ENCODE assay signal across 8 cellular contexts in genomic region chr1:223713546-223714420, GRCh38. TPM values are rescaled to one million over a fixed set of nuclear protein-coding genes. Genes with fewer than 3 reads are reported as not detected.
DNase-seq lines count a peak whose midpoint lies in the region; ATAC-seq, FAIRE-seq and TF ChIP-seq lines count a peak whose summit lies in the region.

No MANE protein-coding gene starts in this region.

- H3K4me3 ChIP-seq in right atrium auricular region (peak overlapping the region; percentile 68 to 75), K562 (peak overlapping the region; percentile 75), vagina (peak overlapping the region; percentile 68 to 75)

- BruUV-seq in K562 (replicated peaks; lab: Mats Ljungman, UMichigan): no TSS peak

- peak overlapping the region; percentile 80 for H3K4me3 Mint-ChIP-seq in memory B cell

- peak overlapping the region; percentile 92 for H2AFZ ChIP-seq in K562 (ENCODE audit: low read depth, low read length)

- no peaks in the 10 kb centered on the region for H4K20me1 ChIP-seq in K562 (replicated peaks; ENCODE audit: control insufficient read depth, insufficient read depth, low read length)

- H3K79me2 ChIP-seq in K562 (ENCODE audit: control insufficient read depth, insufficient read depth, low read length): peaks cover 46% of the 10 kb centered on the region

- ATAC-seq in Right ventricle myocardium superior (ENCODE audit: poor library complexity) (no peak), K562 (0 out of 3 replicates have a peak, but pooled peaks have one; percentile 0), memory B cell (ENCODE audit: low read depth) (no peak)

- no peaks in the 10 kb centered on the region for H3K27me3 Mint-ChIP-seq in memory B cell

- FAIRE-seq in K562 (lab: Jason Lieb, UNC): no peak

- no peak for TF ChIP-seq CTCF in right atrium auricular region (IDR thresholded peaks at IDR 0.05)
- no peak; a peak in 1 of 6 replicates for TF ChIP-seq CTCF in K562 (IDR thresholded peaks at IDR 0.05 in 2 of 3, conservative IDR thresholded peaks at IDR 0.05 in 1 of 3; ENCODE audit: insufficient read depth in 2 of 3, low read depth in 1 of 3, low read length in 3 of 3)
- TF ChIP-seq CTCF in vagina (IDR thresholded peaks at IDR 0.05): no peak

- H3K9me3 ChIP-seq in right atrium auricular region: no peaks in the 10 kb centered on the region
- H3K9me3 ChIP-seq in K562 (replicated peaks; ENCODE audit: control insufficient read depth, insufficient read depth, low read depth, low read length): no peaks in the 10 kb centered on the region
- H3K9me3 ChIP-seq in vagina: no peaks in the 10 kb centered on the region

- H3K36me3 ChIP-seq in right atrium auricular region (peaks cover 13% of the 10 kb centered on the region), K562 (ENCODE audit: control insufficient read depth, insufficient read depth, low read length) (peaks cover 32% of the 10 kb centered on the region), vagina (peaks cover 0 to 12% of the 10 kb centered on the region in 2 donors)

- H3K9me3 Mint-ChIP-seq in memory B cell: no peaks in the 10 kb centered on the region

- intact Hi-C loops in Right ventricle myocardium superior (cut with DNase I) (loop anchor here (5.0 kb wide), 1 partner anchor 34 kb away; no protein-coding TSS in a partner anchor), K562 (cut with micrococcal nuclease) (no loop called here), vagina (cut with DNase I) (loop anchor here (2.0 kb wide), 1 partner anchor 35 kb away; no protein-coding TSS in a partner anchor)

- TF ChIP-seq POLR2A in K562 (conservative IDR thresholded peaks at IDR 0.05): no peak
- TF ChIP-seq POLR2A in vagina (IDR thresholded peaks at IDR 0.05): no peak

- H3K36me3 Mint-ChIP-seq in memory B cell: peaks cover 2% of the 10 kb centered on the region

- in situ Hi-C loops in K562 (cut with MboI): loop anchor here (25.0 kb wide), 1 partner anchor 199 kb away; no protein-coding TSS in a partner anchor

- 23% methylated on average over 7 of the region's 7 CpGs for WGBS in K562 (ENCODE audit: insufficient coverage, low coverage, missing lambda C conversion rate)

- POLR2A ChIA-PET in K562 (lab: Yijun Ruan, JAX): interaction anchor here (0.6 to 1.0 kb wide), 4 partner anchors 7 to 651 kb away, joined by 3 read pairs; no protein-coding TSS in a partner anchor

- no peak for TF ChIP-seq RAD21 in K562 (CRISPR knock-in tag; conservative IDR thresholded peaks at IDR 0.05 in 1 of 2, IDR thresholded peaks at IDR 0.05 in 1 of 2)

- peak overlapping the region; percentile 87 to 98 for H3K9ac ChIP-seq in K562 (ENCODE audit: insufficient read depth in 1 of 2, low read depth in 2 of 2, low read length in 2 of 2)

- no peak for TF ChIP-seq EP300 in K562 (IDR thresholded peaks at IDR 0.05; ENCODE audit: low read length)

- H3K27me3 ChIP-seq in right atrium auricular region: no peaks in the 10 kb centered on the region
- H3K27me3 ChIP-seq in K562 (ENCODE audit: control insufficient read depth in 2 of 2, insufficient read depth in 2 of 2, low read length in 2 of 2): no peaks in the 10 kb centered on the region
- no peaks in the 10 kb centered on the region for H3K27me3 ChIP-seq in vagina

- DNase-seq in right atrium auricular region (ENCODE audit: low spot score) (no peak), Right ventricle myocardium superior (no peak), K562 (ENCODE audit: extremely low read depth in 1 of 4, low spot score in 3 of 4) (peak; percentile 41 to 57 (median 48)), memory B cell (ENCODE audit: low spot score in 2 of 2) (no peak), vagina (ENCODE audit: extremely low spot score in 2 of 2) (no peak), UCSD-AML1 (lab: John Stamatoyannopoulos, UW; ENCODE audit: unreplicated experiment) (no peak), NCI-H2107 (lab: John Stamatoyannopoulos, UW) (no peak)
- no peak for DNase-seq in stimulated activated CD4-positive, alpha-beta T cell treated with anti-CD3 and anti-CD28 coated beads, Interleukin-1b, Interleukin-23, amount 100 ng/mL, for 48 hours

- peaks cover 0 to 49% of the 10 kb centered on the region in 2 donors for H3K4me1 ChIP-seq in right atrium auricular region
- H3K4me1 ChIP-seq in K562 (replicated peaks in 1 of 2; ENCODE audit: control insufficient read depth in 2 of 2, insufficient read depth in 2 of 2, low read length in 2 of 2): peaks cover 45 to 57% of the 10 kb centered on the region in 2 experiments
- H3K4me1 ChIP-seq in vagina: peaks cover 70% of the 10 kb centered on the region

- H3K27ac ChIP-seq in right atrium auricular region (peak overlapping the region; percentile 91 to 93), K562 (ENCODE audit: extremely low read depth, low read depth, low read length) (peak overlapping the region; percentile 89), vagina (peak overlapping the region; percentile 96)

- no peaks in the 10 kb centered on the region for H3K9me1 ChIP-seq in K562 (ENCODE audit: control insufficient read depth, insufficient read depth, low read length)

- H3K4me2 ChIP-seq in K562 (ENCODE audit: insufficient read depth, low read length): peak overlapping the region; percentile 88

- CTCF ChIA-PET in K562 (lab: Yijun Ruan, JAX; ENCODE audit: low intra/inter-chr PET ratio): no interaction called here

- H3K4me1 Mint-ChIP-seq in memory B cell: peaks cover 51% of the 10 kb centered on the region

- peak overlapping the region; percentile 58 for H3K27ac Mint-ChIP-seq in memory B cell

TF ChIP-seq in K562, 482 proteins besides CTCF, POLR2A, EP300 and RAD21 (continues in another document):
- TF ChIP-seq PKNOX1 (IDR thresholded peaks at IDR 0.05): 0 out of 2 replicates have a peak, but pooled peaks have one; percentile 18
- peak; percentile 41 for TF ChIP-seq SAP30 (IDR thresholded peaks at IDR 0.05; ENCODE audit: borderline replicate concordance, insufficient read depth, low read depth, low read length, poor library complexity, severe bottlenecking)
- TF ChIP-seq ZNF3 (CRISPR knock-in tag; IDR thresholded peaks at IDR 0.05): no peak

RNA-seq across cellular contexts. Expression of gene CAPN2, which starts 1.4 kb away (rescaled TPM):
- total RNA-seq in right atrium auricular region (10 to 100 TPM; 61.4 to 72.3 TPM), Right ventricle myocardium superior (72.6 TPM), K562 (2014; rRNA removed) (116 and 157 TPM in 2 replicates), K562 (2014; rRNA removed; fragmentation: Illumina TruSeq; extraction: Trizol) (80.4 and 84.2 TPM in 2 replicates), K562 (2015; rRNA removed; fragmentation: Illumina TruSeq; extraction: Trizol) (86.8 and 87.7 TPM in 2 replicates), K562 (2021) (94.8 and 101 TPM in 2 replicates), vagina (208 TPM)
- total RNA-seq in K562 (2011; cell fraction: chromatin; rRNA removed; ENCODE audit: low replicate concordance): 180 and 218 TPM in 2 replicates
- 119 and 120 TPM in 2 replicates for total RNA-seq in K562 (2011; cell fraction: nucleolus; rRNA removed)
- 132 and 165 TPM in 2 replicates for total RNA-seq in K562 (2011; cell fraction: nucleoplasm; rRNA removed)
- polyA plus RNA-seq in K562 (2011; rRNA removed) (113 and 120 TPM in 2 replicates), K562 (2014; fragmentation: Illumina TruSeq; extraction: Trizol) (92.6 and 102 TPM in 2 replicates), K562 (2014; fragmentation: Nextera tagmentation; extraction: Ambion mirVana) (10 to 100 TPM; 24.6 to 28.5 TPM), K562 (2014; rRNA removed) (106 and 124 TPM in 2 replicates)
- 55.7 and 58.0 TPM in 2 replicates for polyA plus RNA-seq in K562 (2011; cell fraction: cytosol; rRNA removed)
- 254 and 312 TPM in 2 replicates for polyA plus RNA-seq in K562 (2011; cell fraction: nucleus; rRNA removed)
- 81.1 and 119 TPM in 2 replicates for polyA plus RNA-seq in K562 (2012)
- polyA minus RNA-seq in K562 (2011; rRNA and poly(A)+ RNA removed): 114 and 116 TPM in 2 replicates
- polyA minus RNA-seq in K562 (2011; cell fraction: cytosol; rRNA and poly(A)+ RNA removed): 68.3 and 82.5 TPM in 2 replicates
- 63.0 and 87.3 TPM in 2 replicates for polyA minus RNA-seq in K562 (2011; cell fraction: nucleus; rRNA and poly(A)+ RNA removed)

RNA-seq across cellular contexts. Expression of gene CAPN8, which starts 48.3 kb away (rescaled TPM):
- total RNA-seq in right atrium auricular region: not detected
- not detected for total RNA-seq in Right ventricle myocardium superior
- total RNA-seq in K562 (2011; cell fraction: chromatin; rRNA removed; ENCODE audit: low replicate concordance): not detected in 2 replicates
- total RNA-seq in K562 (2011; cell fraction: nucleolus; rRNA removed): not detected in 2 replicates
- not detected in 2 replicates for total RNA-seq in K562 (2011; cell fraction: nucleoplasm; rRNA removed)
- total RNA-seq in K562 (2014; rRNA removed): not detected in 2 replicates
- not detected in 2 replicates for total RNA-seq in K562 (2014; rRNA removed; fragmentation: Illumina TruSeq; extraction: Trizol)
- total RNA-seq in K562 (2015; rRNA removed; fragmentation: Illumina TruSeq; extraction: Trizol): not detected in 2 replicates
- not detected in 2 replicates for total RNA-seq in K562 (2021)
- polyA plus RNA-seq in K562 (2011; rRNA removed): 0.06 TPM in 1 of 2 replicates, not detected in the other
- not detected in 2 replicates for polyA plus RNA-seq in K562 (2011; cell fraction: cytosol; rRNA removed)
- not detected in 2 replicates for polyA plus RNA-seq in K562 (2011; cell fraction: nucleus; rRNA removed)
- polyA plus RNA-seq in K562 (2012): not detected in 2 replicates
- polyA plus RNA-seq in K562 (2014; fragmentation: Illumina TruSeq; extraction: Trizol): not detected in 2 replicates
- polyA plus RNA-seq in K562 (2014; fragmentation: Nextera tagmentation; extraction: Ambion mirVana): not detected
- not detected in 2 replicates for polyA plus RNA-seq in K562 (2014; rRNA removed)
- not detected in 2 replicates for polyA minus RNA-seq in K562 (2011; rRNA and poly(A)+ RNA removed)
- not detected in 2 replicates for polyA minus RNA-seq in K562 (2011; cell fraction: cytosol; rRNA and poly(A)+ RNA removed)
- not detected in 2 replicates for polyA minus RNA-seq in K562 (2011; cell fraction: nucleus; rRNA and poly(A)+ RNA removed)
- 0.49 TPM for total RNA-seq in vagina

Comparison
In these comparisons a context has a peak if more than half of its experiments do, and no peak if none do; other contexts are left out.
1. DNase-seq: peak in K562 (4 of 4); none in right atrium auricular region (single experiment), Right ventricle myocardium superior (single experiment), memory B cell (0 of 2), vagina (0 of 2), UCSD-AML1 (single experiment), NCI-H2107 (single experiment) and stimulated activated CD4-positive, alpha-beta T cell treated with anti-CD3 and anti-CD28 coated beads, Interleukin-1b, Interleukin-23, amount 100 ng/mL, for 48 hours (single experiment).
2. Peak in every context shown above with its lines, with median percentiles within 50 percentile points of each other: H3K27ac ChIP-seq and H3K4me3 ChIP-seq.